In genomic region chrX:19343085-19343461, GRCh38 we compare ENCODE assay signal across 8 cellular contexts. TPM values are rescaled to one million over a fixed set of nuclear protein-coding genes. Genes with fewer than 3 reads are reported as not detected.
DNase-seq lines count a peak whose midpoint lies in the region; ATAC-seq and TF ChIP-seq lines count a peak whose summit lies in the region.

No MANE protein-coding gene starts in this region.

- peak overlapping the region; percentile 58 for H3K4me3 ChIP-seq in AG10803 (ENCODE audit: low read length)
- peak overlapping the region; percentile 54 for H3K4me3 ChIP-seq in Jurkat, Clone E6-1 (ENCODE audit: low read length)

- peaks cover 0 to 4% (median 0%) of the 10 kb centered on the region in 3 donors for H3K36me3 Mint-ChIP-seq in naive thymus-derived CD8-positive, alpha-beta T cell

- peak overlapping the region; percentile 80 to 91 (median 88) for H3K4me3 Mint-ChIP-seq in naive thymus-derived CD8-positive, alpha-beta T cell

- POLR2A ChIA-PET in naive thymus-derived CD8-positive, alpha-beta T cell (lab: Charles Lee) = no interaction called here

- peak overlapping the region in 9 of 10 donors; percentile 53 to 95 (median 93) for H3K27ac Mint-ChIP-seq in naive thymus-derived CD8-positive, alpha-beta T cell

- peaks cover 0 to 2% (median 0%) of the 10 kb centered on the region in 5 donors for H3K27me3 Mint-ChIP-seq in naive thymus-derived CD8-positive, alpha-beta T cell

- no peaks in the 10 kb centered on the region for H3K9me3 Mint-ChIP-seq in naive thymus-derived CD8-positive, alpha-beta T cell

- no peak for ATAC-seq in naive thymus-derived CD8-positive, alpha-beta T cell
- ATAC-seq in GM21619 (IDR thresholded peaks at IDR 0.05; ENCODE audit: unreplicated experiment) = no peak
- ATAC-seq in GM21576 (IDR thresholded peaks at IDR 0.05; ENCODE audit: unreplicated experiment) = no peak

- DNase-seq in AG10803 (ENCODE audit: low read depth) (no peak), cerebellum (ENCODE audit: low spot score) (peak; percentile 3), GM19240 (ENCODE audit: insufficient read length, low spot score) (no peak), HuH-7 (ENCODE audit: low spot score) (no peak)
- DNase-seq in Jurkat, Clone E6-1 (ENCODE audit: low read depth, low spot score) = no peak
- DNase-seq in naive thymus-derived CD8-positive, alpha-beta T cell = no peak

- H3K4me1 Mint-ChIP-seq in naive thymus-derived CD8-positive, alpha-beta T cell = peaks cover 5 to 23% (median 15%) of the 10 kb centered on the region in 4 donors

- TF ChIP-seq CTCF in AG10803 (conservative IDR thresholded peaks at IDR 0.05; ENCODE audit: low read length) = no peak

RNA-seq across cellular contexts. Expression of gene PDHA1, which starts 0.7 kb away (rescaled TPM):
- polyA plus RNA-seq in Jurkat, Clone E6-1 (2012; ENCODE audit: insufficient read depth, insufficient read length) = 212 TPM
- total RNA-seq in cerebellum = 68.6 TPM
- total RNA-seq in naive thymus-derived CD8-positive, alpha-beta T cell = 100 to 1,000 TPM; 125 to 130 TPM
- polyA plus RNA-seq in naive thymus-derived CD8-positive, alpha-beta T cell = 10 to 100 TPM; 79.5 to 85.4 (median 82.7) TPM
